In the genomic region with DNA sequence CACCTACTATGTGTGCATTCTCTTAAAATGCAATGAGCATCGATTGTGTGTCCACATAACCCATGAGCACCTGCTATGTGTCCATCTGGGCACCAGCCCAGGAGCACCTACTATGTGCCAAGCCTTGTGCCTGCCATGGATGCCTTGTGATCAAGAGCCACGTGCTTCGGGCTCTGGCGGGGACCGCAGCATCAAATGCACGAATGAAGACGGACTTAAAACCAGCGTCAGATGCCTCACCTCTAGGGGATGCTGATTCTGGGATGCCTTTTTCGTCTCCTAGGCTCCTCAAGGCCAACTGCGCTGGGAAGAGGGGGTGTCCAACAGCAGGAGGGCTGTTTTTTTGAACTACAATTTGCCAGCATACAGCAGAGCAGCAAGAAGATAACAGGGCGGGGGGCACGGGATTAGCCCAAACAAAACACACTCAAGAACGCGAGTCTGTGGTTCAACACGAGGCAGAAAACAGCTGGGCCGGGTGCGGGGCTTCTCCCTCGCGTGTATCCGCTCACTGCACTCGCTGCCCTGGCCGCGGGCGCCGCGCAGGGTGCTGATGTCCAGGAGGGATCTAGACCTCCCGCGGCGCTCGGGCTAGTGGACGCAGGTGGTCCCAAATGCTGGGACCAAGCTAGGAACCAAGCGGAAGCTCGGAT, we compare ENCODE assay signal across 2 cellular contexts.
TF ChIP-seq lines count a peak whose summit lies in the region.

No MANE protein-coding gene starts in this region.

TF ChIP-seq in GM23338, 12 proteins besides CTCF, POLR2A, EP300 and RAD21:
- no peak for TF ChIP-seq NANOG (IDR thresholded peaks at IDR 0.05; ENCODE audit: borderline replicate concordance)
- no peak for TF ChIP-seq ZNF331 (CRISPR knock-in tag; IDR thresholded peaks at IDR 0.05; ENCODE audit: low read depth)
- TF ChIP-seq ZNF114 (CRISPR knock-in tag; IDR thresholded peaks at IDR 0.05) = no peak
- no peak for TF ChIP-seq POLR2AphosphoS5 (IDR thresholded peaks at IDR 0.05; ENCODE audit: low read depth)

TF ChIP-seq in SK-N-SH, 30 proteins besides CTCF, POLR2A, EP300 and RAD21:
- no peak for TF ChIP-seq RFX5 (IDR thresholded peaks at IDR 0.05; ENCODE audit: low read length)
- TF ChIP-seq, protein P1, sequence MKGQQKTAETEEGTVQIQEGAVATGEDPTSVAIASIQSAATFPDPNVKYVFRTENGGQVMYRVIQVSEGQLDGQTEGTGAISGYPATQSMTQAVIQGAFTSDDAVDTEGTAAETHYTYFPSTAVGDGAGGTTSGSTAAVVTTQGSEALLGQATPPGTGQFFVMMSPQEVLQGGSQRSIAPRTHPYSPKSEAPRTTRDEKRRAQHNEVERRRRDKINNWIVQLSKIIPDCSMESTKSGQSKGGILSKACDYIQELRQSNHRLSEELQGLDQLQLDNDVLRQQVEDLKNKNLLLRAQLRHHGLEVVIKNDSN (IDR thresholded peaks at IDR 0.05; ENCODE audit: borderline replicate concordance, low read depth) = peak; percentile 12; the same call in 1 of the 2 replicates
- TF ChIP-seq, protein P2, sequence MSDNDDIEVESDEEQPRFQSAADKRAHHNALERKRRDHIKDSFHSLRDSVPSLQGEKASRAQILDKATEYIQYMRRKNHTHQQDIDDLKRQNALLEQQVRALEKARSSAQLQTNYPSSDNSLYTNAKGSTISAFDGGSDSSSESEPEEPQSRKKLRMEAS (IDR thresholded peaks at IDR 0.05; ENCODE audit: low read depth) = peak; percentile 88
